Comparison of ENCODE assay signal across 20 cellular contexts in the genomic region with DNA sequence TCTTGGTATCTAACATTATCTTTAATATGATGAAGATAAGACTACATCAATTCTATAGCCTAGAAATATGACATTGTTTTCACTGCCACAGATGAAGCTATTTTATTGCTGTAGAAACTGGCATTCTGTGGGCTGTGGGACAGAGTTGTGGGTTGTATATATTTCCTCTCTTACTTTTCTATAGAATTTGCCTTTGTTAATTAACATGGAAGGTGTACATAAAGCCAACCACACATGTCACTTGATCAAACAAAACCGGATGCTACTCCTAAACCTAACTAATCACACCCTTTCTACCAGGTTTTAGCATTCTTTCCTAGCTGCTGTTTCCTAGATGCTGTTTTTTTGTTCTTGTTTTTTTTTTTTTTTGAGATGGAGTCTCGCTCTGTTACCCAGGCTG.
DNase-seq lines count a peak whose midpoint lies in the region; ATAC-seq and TF ChIP-seq lines count a peak whose summit lies in the region.
"Had no signal": no experiment of that assay in that cellular context is flagged by ENCODE, and none has a peak within 500 bp of the region (broad histone marks: within the 10 kb centered on the region; RNA-seq: fewer than 3 reads in every experiment).

No MANE protein-coding gene starts in this region.

- H3K4me1 ChIP-seq in CD8-positive, alpha-beta T cell (ENCODE audit: insufficient read depth, low read length): peaks cover 31% of the 10 kb centered on the region
- peaks cover 0 to 43% of the 10 kb centered on the region in 2 donors for H3K4me1 ChIP-seq in naive thymus-derived CD4-positive, alpha-beta T cell (ENCODE audit: control insufficient read depth in 2 of 2, insufficient read depth in 2 of 2, low read length in 2 of 2)

- peak overlapping the region; percentile 16 for H3K27ac ChIP-seq in CD8-positive, alpha-beta T cell (ENCODE audit: low read depth, low read length)
- H3K27ac ChIP-seq in naive thymus-derived CD4-positive, alpha-beta T cell (ENCODE audit: low read depth, low read length): no peak overlapping the region

- H3K36me3 Mint-ChIP-seq in activated CD4-positive, alpha-beta T cell treated with anti-CD3 and anti-CD28 coated beads, Interleukin-2, amount 10 ng/mL, durations not matched to agents 7 days and 5 days (ENCODE audit: low read depth): peaks cover 69% of the 10 kb centered on the region
- H3K36me3 Mint-ChIP-seq in CD8-positive, alpha-beta T cell: peaks cover 78% of the 10 kb centered on the region
- H3K36me3 Mint-ChIP-seq in T-helper 2 cell treated with Interferon-gamma antibody and Interleukin-4, amounts not matched to agents 5 μg/mL and 100 μg/mL, for 36 hours (ENCODE audit: low read depth): peaks cover 69% of the 10 kb centered on the region
- peaks cover 17 to 61% (median 37%) of the 10 kb centered on the region in 5 donors for H3K36me3 Mint-ChIP-seq in naive thymus-derived CD4-positive, alpha-beta T cell

- no peaks in the 10 kb centered on the region for H3K27me3 ChIP-seq in CD8-positive, alpha-beta T cell (ENCODE audit: insufficient read depth, low read length)
- H3K27me3 ChIP-seq in naive thymus-derived CD4-positive, alpha-beta T cell (ENCODE audit: control insufficient read depth in 2 of 2, insufficient read depth in 2 of 2, low read length in 2 of 2): no peaks in the 10 kb centered on the region

- H3K27ac Mint-ChIP-seq in activated CD4-positive, alpha-beta T cell treated with anti-CD3 and anti-CD28 coated beads, Interleukin-2, amount 10 ng/mL, durations not matched to agents 7 days and 5 days: peak overlapping the region; percentile 87
- peak overlapping the region; percentile 24 for H3K27ac Mint-ChIP-seq in CD8-positive, alpha-beta T cell
- peak overlapping the region; percentile 73 for H3K27ac Mint-ChIP-seq in T-helper 2 cell treated with Interferon-gamma antibody and Interleukin-4, amounts not matched to agents 5 μg/mL and 100 μg/mL, for 36 hours
- peak overlapping the region in 7 of 9 donors; percentile 15 to 88 (median 53) for H3K27ac Mint-ChIP-seq in naive thymus-derived CD4-positive, alpha-beta T cell

- POLR2A ChIA-PET in activated CD4-positive, alpha-beta T cell treated with anti-CD3 and anti-CD28 coated beads, Interleukin-2, amount 10 ng/mL, durations not matched to agents 7 days and 5 days (lab: Charles Lee): no interaction called here
- POLR2A ChIA-PET in CD8-positive, alpha-beta T cell (lab: Charles Lee): interaction anchor here (1.1 to 1.6 kb wide), 2 partner anchors 11 to 18 kb away, joined by 3 to 5 read pairs; no protein-coding TSS in a partner anchor
- POLR2A ChIA-PET in naive thymus-derived CD4-positive, alpha-beta T cell (lab: Charles Lee): no interaction called here

- H3K36me3 ChIP-seq in CD8-positive, alpha-beta T cell (ENCODE audit: insufficient read depth, low read length): peaks cover 55% of the 10 kb centered on the region
- H3K36me3 ChIP-seq in naive thymus-derived CD4-positive, alpha-beta T cell (ENCODE audit: control insufficient read depth in 2 of 3, insufficient read depth in 3 of 3, low read length in 3 of 3): peaks cover 10 to 83% (median 26%) of the 10 kb centered on the region in 3 experiments

- CTCF ChIA-PET in activated CD4-positive, alpha-beta T cell treated with anti-CD3 and anti-CD28 coated beads, Interleukin-2, amount 10 ng/mL, durations not matched to agents 7 days and 5 days (lab: Charles Lee): interaction anchor here (0.6 to 1.6 kb wide), 4 partner anchors 12 to 345 kb away, joined by 3 to 7 read pairs (median 3); a partner anchor contains a TSS
- CTCF ChIA-PET in CD8-positive, alpha-beta T cell (lab: Charles Lee): interaction anchor here (0.7 to 2.0 kb wide), 3 partner anchors 28 to 131 kb away, joined by 3 to 7 read pairs (median 5); no protein-coding TSS in a partner anchor
- CTCF ChIA-PET in naive thymus-derived CD4-positive, alpha-beta T cell (lab: Charles Lee): no interaction called here

- H3K27me3 Mint-ChIP-seq in activated CD4-positive, alpha-beta T cell treated with anti-CD3 and anti-CD28 coated beads, Interleukin-2, amount 10 ng/mL, durations not matched to agents 7 days and 5 days: no peaks in the 10 kb centered on the region
- no peaks in the 10 kb centered on the region for H3K27me3 Mint-ChIP-seq in CD8-positive, alpha-beta T cell (ENCODE audit: low read depth)
- H3K27me3 Mint-ChIP-seq in T-helper 2 cell treated with Interferon-gamma antibody and Interleukin-4, amounts not matched to agents 5 μg/mL and 100 μg/mL, for 36 hours (ENCODE audit: low read depth): no peaks in the 10 kb centered on the region
- H3K27me3 Mint-ChIP-seq in naive thymus-derived CD4-positive, alpha-beta T cell: no peaks in the 10 kb centered on the region

- peaks cover 4% of the 10 kb centered on the region for H3K9me3 Mint-ChIP-seq in activated CD4-positive, alpha-beta T cell treated with anti-CD3 and anti-CD28 coated beads, Interleukin-2, amount 10 ng/mL, durations not matched to agents 7 days and 5 days
- no peaks in the 10 kb centered on the region for H3K9me3 Mint-ChIP-seq in CD8-positive, alpha-beta T cell
- no peaks in the 10 kb centered on the region for H3K9me3 Mint-ChIP-seq in T-helper 2 cell treated with Interferon-gamma antibody and Interleukin-4, amounts not matched to agents 5 μg/mL and 100 μg/mL, for 36 hours
- no peaks in the 10 kb centered on the region for H3K9me3 Mint-ChIP-seq in naive thymus-derived CD4-positive, alpha-beta T cell

- no peak for TF ChIP-seq CTCF in CD8-positive, alpha-beta T cell (IDR thresholded peaks at IDR 0.05)

- H3K4me3 ChIP-seq in CD8-positive, alpha-beta T cell (ENCODE audit: low read depth, low read length): no peak overlapping the region
- no peak overlapping the region for H3K4me3 ChIP-seq in naive thymus-derived CD4-positive, alpha-beta T cell (ENCODE audit: low read length)
- H3K4me3 ChIP-seq: GM12878 had no signal

- ATAC-seq in CD8-positive, alpha-beta T cell: no peak
- no peak for ATAC-seq in naive thymus-derived CD4-positive, alpha-beta T cell
- ATAC-seq: GM12878, HCT116, Right ventricle myocardium inferior had no signal

- no peaks in the 10 kb centered on the region for H3K9me3 ChIP-seq in CD8-positive, alpha-beta T cell (ENCODE audit: low read length)
- no peaks in the 10 kb centered on the region for H3K9me3 ChIP-seq in naive thymus-derived CD4-positive, alpha-beta T cell (ENCODE audit: control insufficient read depth in 2 of 3, low read length in 3 of 3)

- intact Hi-C loops in CD8-positive, alpha-beta T cell (cut with DNase I, micrococcal nuclease): no loop called here
- intact Hi-C loops in naive thymus-derived CD4-positive, alpha-beta T cell (cut with micrococcal nuclease): no loop called here
- intact Hi-C loops in cardiac septum (cut with DNase I): no loop called here

- peak; percentile 33 for DNase-seq in activated CD4-positive, alpha-beta T cell treated with anti-CD3 and anti-CD28 coated beads, Interleukin-2, amount 10 ng/mL, durations not matched to agents 7 days and 5 days
- DNase-seq in activated CD4-positive, alpha-beta T cell treated with anti-CD3 and anti-CD28 coated beads for 48 hours: no peak
- DNase-seq in CD8-positive, alpha-beta T cell: no peak
- no peak for DNase-seq in T-helper 2 cell treated with Interferon-gamma antibody and Interleukin-4, amounts not matched to agents 5 μg/mL and 100 μg/mL, for 36 hours (ENCODE audit: low spot score)
- DNase-seq in naive thymus-derived CD4-positive, alpha-beta T cell: peak in 1 of 9 donors; percentile 3
- DNase-seq in cardiac septum (ENCODE audit: low spot score): no peak
- no peak for DNase-seq in cortex of kidney (lab: John Stamatoyannopoulos, UW)
- no peak for DNase-seq in nucleus accumbens (lab: John Stamatoyannopoulos, UW)
- DNase-seq: 8988T; Calu3; EL; GOT3; NCI-H1105 treated with DMSO at 0.1 percent for 48 hours; NCI-H1694; NCI-H2081 treated with DMSO at 0.1 percent for 48 hours; NK-92 treated with Interleukin-12 subunit alpha and Interleukin-12 subunit beta, amount 100 ng/mL, for 24 hours had no signal

- H3K4me3 Mint-ChIP-seq in activated CD4-positive, alpha-beta T cell treated with anti-CD3 and anti-CD28 coated beads, Interleukin-2, amount 10 ng/mL, durations not matched to agents 7 days and 5 days: no peak overlapping the region
- no peak overlapping the region for H3K4me3 Mint-ChIP-seq in CD8-positive, alpha-beta T cell
- H3K4me3 Mint-ChIP-seq in T-helper 2 cell treated with Interferon-gamma antibody and Interleukin-4, amounts not matched to agents 5 μg/mL and 100 μg/mL, for 36 hours: peak overlapping the region; percentile 57
- peak overlapping the region in 2 of 10 donors; percentile 30 to 55 for H3K4me3 Mint-ChIP-seq in naive thymus-derived CD4-positive, alpha-beta T cell
- H3K4me3 Mint-ChIP-seq: CD14-positive monocyte had no signal

- peaks cover 36% of the 10 kb centered on the region for H3K4me1 Mint-ChIP-seq in activated CD4-positive, alpha-beta T cell treated with anti-CD3 and anti-CD28 coated beads, Interleukin-2, amount 10 ng/mL, durations not matched to agents 7 days and 5 days
- H3K4me1 Mint-ChIP-seq in CD8-positive, alpha-beta T cell (ENCODE audit: low read depth): peaks cover 27% of the 10 kb centered on the region
- H3K4me1 Mint-ChIP-seq in T-helper 2 cell treated with Interferon-gamma antibody and Interleukin-4, amounts not matched to agents 5 μg/mL and 100 μg/mL, for 36 hours (ENCODE audit: low read depth): peaks cover 24% of the 10 kb centered on the region
- H3K4me1 Mint-ChIP-seq in naive thymus-derived CD4-positive, alpha-beta T cell: peaks cover 14 to 30% (median 24%) of the 10 kb centered on the region in 7 donors
- H3K4me1 Mint-ChIP-seq: CD14-positive monocyte had no signal

Comparison
In these comparisons a context has a peak if more than half of its experiments do, and no peak if none do; other contexts are left out.
1. H3K27ac Mint-ChIP-seq: peak in every context shown above with its lines; median percentile 87 in activated CD4-positive, alpha-beta T cell treated with anti-CD3 and anti-CD28 coated beads, Interleukin-2, amount 10 ng/mL, durations not matched to agents 7 days and 5 days; 73 in T-helper 2 cell treated with Interferon-gamma antibody and Interleukin-4, amounts not matched to agents 5 μg/mL and 100 μg/mL, for 36 hours; 53 in naive thymus-derived CD4-positive, alpha-beta T cell; 24 in CD8-positive, alpha-beta T cell.